Comparison of ENCODE assay signal across 7 cellular contexts in genomic region chr12:75738486-75738885, GRCh38.
A peak's percentile ranks its signal among the peaks of the same experiment; 100 is the strongest.
DNase-seq lines count a peak whose midpoint lies in the region; ATAC-seq and TF ChIP-seq lines count a peak whose summit lies in the region.

No MANE protein-coding gene starts in this region.

- 51 to 54% methylated on average over 2 of the region's 2 CpGs for WGBS in aorta, 2 donors

- H3K4me1 Mint-ChIP-seq in activated T-cell treated with anti-CD3 and anti-CD28 coated beads, Interleukin-2, amount 50 U/mL, for 4 hours (ENCODE audit: low read depth), result peaks cover 23% of the 10 kb centered on the region

- H3K36me3 ChIP-seq in aorta (ENCODE audit: control insufficient read depth in 1 of 2, insufficient read depth in 2 of 2, low read length in 1 of 2), result no peaks in the 10 kb centered on the region
- no peaks in the 10 kb centered on the region for H3K36me3 ChIP-seq in left ventricle myocardium inferior

- no peaks in the 10 kb centered on the region for H3K36me3 Mint-ChIP-seq in activated T-cell treated with anti-CD3 and anti-CD28 coated beads, Interleukin-2, amount 50 U/mL, for 4 hours (ENCODE audit: insufficient read depth)

- H3K27ac ChIP-seq in aorta (ENCODE audit: low read depth in 1 of 2, low read length in 2 of 2), result no peak overlapping the region
- H3K27ac ChIP-seq in left ventricle myocardium inferior (replicated peaks), result no peak overlapping the region

- H3K9me3 Mint-ChIP-seq in activated T-cell treated with anti-CD3 and anti-CD28 coated beads, Interleukin-2, amount 50 U/mL, for 4 hours, result no peaks in the 10 kb centered on the region

- H3K4me1 ChIP-seq in aorta (ENCODE audit: control insufficient read depth in 1 of 2, insufficient read depth in 2 of 2, low read length in 2 of 2), result no peaks in the 10 kb centered on the region
- no peaks in the 10 kb centered on the region for H3K4me1 ChIP-seq in left ventricle myocardium inferior

- peaks cover 7% of the 10 kb centered on the region for H3K27me3 Mint-ChIP-seq in activated T-cell treated with anti-CD3 and anti-CD28 coated beads, Interleukin-2, amount 50 U/mL, for 4 hours (ENCODE audit: low read depth)

- H3K4me3 Mint-ChIP-seq in activated T-cell treated with anti-CD3 and anti-CD28 coated beads, Interleukin-2, amount 50 U/mL, for 4 hours, result no peak overlapping the region

- H3K4me3 ChIP-seq in aorta (ENCODE audit: low read length in 2 of 2) (no peak overlapping the region), left ventricle myocardium inferior (no peak overlapping the region)

- ATAC-seq in GM19395 (IDR thresholded peaks at IDR 0.05; ENCODE audit: unreplicated experiment) (peak; percentile 94), HG03045 (IDR thresholded peaks at IDR 0.05; ENCODE audit: unreplicated experiment) (peak; percentile 97), aorta (ENCODE audit: low FRiP score) (no peak)
- peak; percentile 92 to 97 for ATAC-seq in activated T-cell treated with anti-CD3 and anti-CD28 coated beads, Interleukin-2, amount 50 U/mL, for 4 hours

- no peaks in the 10 kb centered on the region for H3K27me3 ChIP-seq in aorta (ENCODE audit: control insufficient read depth in 1 of 2, insufficient read depth in 2 of 2, low read length in 1 of 2)
- no peaks in the 10 kb centered on the region for H3K27me3 ChIP-seq in left ventricle myocardium inferior (ENCODE audit: low read depth)

- TF ChIP-seq CTCF in left ventricle myocardium inferior (IDR thresholded peaks at IDR 0.05; ENCODE audit: borderline replicate concordance), result no peak

- no peaks in the 10 kb centered on the region for H3K9me3 ChIP-seq in aorta (ENCODE audit: control insufficient read depth, low read length)
- no peaks in the 10 kb centered on the region for H3K9me3 ChIP-seq in left ventricle myocardium inferior (replicated peaks)

- DNase-seq in activated T-cell treated with anti-CD3 and anti-CD28 coated beads, Interleukin-2, amount 50 U/mL, for 4 hours, result no peak
- DNase-seq in stimulated activated CD8-positive, alpha-beta memory T cell treated with anti-CD3 and anti-CD28 coated beads, Interleukin-15, amount 100 ng/mL, for 48 hours (ENCODE audit: low read depth in 2 of 2), result peak; percentile 17 to 38
- DNase-seq in aorta, result no peak
- no peak for DNase-seq in SKM-1 (lab: John Stamatoyannopoulos, UW; ENCODE audit: unreplicated experiment)
- DNase-seq in left ventricle myocardium inferior, result no peak

- intact Hi-C loops in aorta (cut with DNase I) (no loop called here), left ventricle myocardium inferior (cut with micrococcal nuclease) (no loop called here)

Comparison
In these comparisons a context has a peak if more than half of its experiments do, and no peak if none do; other contexts are left out.
1. DNase-seq: peak in stimulated activated CD8-positive, alpha-beta memory T cell treated with anti-CD3 and anti-CD28 coated beads, Interleukin-15, amount 100 ng/mL, for 48 hours (2 of 2); none in activated T-cell treated with anti-CD3 and anti-CD28 coated beads, Interleukin-2, amount 50 U/mL, for 4 hours (single experiment), aorta (0 of 2), SKM-1 (single experiment) and left ventricle myocardium inferior (single experiment).